ENCODE assay signal across 1 cellular context in the genomic region with DNA sequence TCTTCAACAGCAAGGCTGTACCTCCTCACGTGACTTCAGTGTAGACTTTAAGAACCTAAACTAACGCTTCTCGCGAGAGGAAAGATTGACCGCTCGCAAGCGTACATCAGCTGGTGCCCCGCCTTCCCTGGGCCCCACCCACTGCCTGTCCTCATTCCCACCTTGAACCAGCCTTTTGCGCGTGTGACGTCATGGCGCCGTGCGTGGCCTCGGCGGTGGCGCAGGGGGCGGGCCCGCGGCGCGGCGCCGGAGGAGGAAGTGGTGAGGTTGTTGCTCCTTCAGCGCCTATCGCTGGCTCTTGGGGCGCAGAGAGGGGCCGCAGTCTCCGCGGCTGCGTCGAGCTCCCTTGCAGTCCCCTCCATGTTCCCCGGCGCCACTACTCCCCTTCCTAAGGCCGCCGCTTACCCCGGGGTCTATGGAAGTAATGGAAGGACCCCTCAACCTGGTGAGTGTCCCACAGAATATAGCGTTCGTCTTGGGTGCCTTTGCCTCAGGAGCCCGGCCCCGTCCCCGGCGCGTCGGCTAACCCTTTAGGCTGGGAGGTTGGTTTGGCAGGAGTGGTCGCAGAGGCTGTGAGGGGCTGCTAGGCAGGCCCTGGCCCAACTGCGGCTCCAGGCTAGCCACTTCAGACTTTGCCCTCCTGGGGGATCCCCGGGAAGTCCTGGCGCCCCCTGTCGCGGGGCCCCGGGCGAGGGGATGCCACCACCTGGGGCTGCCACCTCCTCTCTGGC.
A peak's percentile ranks its signal among the peaks of the same experiment; 100 is the strongest.
TF ChIP-seq lines count a peak whose summit lies in the region.

A gene (plus strand): TSS at position 273 of the 731 bp plus-strand sequence. CDS start 143 bp downstream, at position 416.

TF ChIP-seq in GM12878, 131 proteins besides CTCF, POLR2A, EP300 and RAD21 (continued from another document and continues in another):
- TF ChIP-seq, protein P1, sequence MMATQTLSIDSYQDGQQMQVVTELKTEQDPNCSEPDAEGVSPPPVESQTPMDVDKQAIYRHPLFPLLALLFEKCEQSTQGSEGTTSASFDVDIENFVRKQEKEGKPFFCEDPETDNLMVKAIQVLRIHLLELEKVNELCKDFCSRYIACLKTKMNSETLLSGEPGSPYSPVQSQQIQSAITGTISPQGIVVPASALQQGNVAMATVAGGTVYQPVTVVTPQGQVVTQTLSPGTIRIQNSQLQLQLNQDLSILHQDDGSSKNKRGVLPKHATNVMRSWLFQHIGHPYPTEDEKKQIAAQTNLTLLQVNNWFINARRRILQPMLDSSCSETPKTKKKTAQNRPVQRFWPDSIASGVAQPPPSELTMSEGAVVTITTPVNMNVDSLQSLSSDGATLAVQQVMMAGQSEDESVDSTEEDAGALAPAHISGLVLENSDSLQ (IDR thresholded peaks at IDR 0.05) = peak; percentile 80
- TF ChIP-seq RBBP5 (conservative IDR thresholded peaks at IDR 0.05) (no peak), POLR2AphosphoS2 (IDR thresholded peaks at IDR 0.05; ENCODE audit: low read depth, low read length) (peak; percentile 97), CBX5 (IDR thresholded peaks at IDR 0.05; ENCODE audit: low read depth) (peak; percentile 88; the same call in 1 of the 2 replicates), SUPT20H (IDR thresholded peaks at IDR 0.05; ENCODE audit: borderline replicate concordance, control insufficient read depth, low read depth, low read length) (no peak), CREB1 (IDR thresholded peaks at IDR 0.05; ENCODE audit: low read depth) (peak; percentile 92), TARDBP (IDR thresholded peaks at IDR 0.05; ENCODE audit: borderline replicate concordance) (no peak), SPI1 (IDR thresholded peaks at IDR 0.05; ENCODE audit: borderline replicate concordance, insufficient read depth, low read depth, low read length) (peak; percentile 84), SMC3 (IDR thresholded peaks at IDR 0.05; ENCODE audit: borderline replicate concordance, low read length) (no peak), SMAD1 (IDR thresholded peaks at IDR 0.05; ENCODE audit: low read depth, partially characterized antibody) (peak; percentile 51), TAF1 (IDR thresholded peaks at IDR 0.05; ENCODE audit: borderline replicate concordance, low read depth, low read length) (peak; percentile 86), JUNB (IDR thresholded peaks at IDR 0.05) (no peak), IKZF1 (conservative IDR thresholded peaks at IDR 0.05) (peak; percentile 83), CHD2 (IDR thresholded peaks at IDR 0.05; ENCODE audit: borderline replicate concordance, low read depth, low read length) (peak; percentile 99), MYB (IDR thresholded peaks at IDR 0.05; ENCODE audit: borderline replicate concordance, low read depth, low read length) (no peak), SRF (IDR thresholded peaks at IDR 0.05; ENCODE audit: low read depth in 2 of 2, low read length in 2 of 2) (no peak), SUZ12 (IDR thresholded peaks at IDR 0.05; ENCODE audit: unreplicated experiment) (no peak), MEF2A (IDR thresholded peaks at IDR 0.05; ENCODE audit: insufficient read depth, low read depth, low read length) (no peak), RCOR1 (conservative IDR thresholded peaks at IDR 0.05; ENCODE audit: low read depth, low read length) (peak; percentile 80; the same call in 1 of the 2 replicates), CHD4 (IDR thresholded peaks at IDR 0.05) (no peak), MYC (IDR thresholded peaks at IDR 0.05; ENCODE audit: insufficient read depth, insufficient read length, insufficient replicate concordance, low read length, severe bottlenecking) (no peak), FOXK2 (IDR thresholded peaks at IDR 0.05) (no peak), SREBF2 (IDR thresholded peaks at IDR 0.05; ENCODE audit: low read length) (no peak), PAX8 (IDR thresholded peaks at IDR 0.05) (no peak), ASH2L (IDR thresholded peaks at IDR 0.05; ENCODE audit: borderline replicate concordance, low read depth) (no peak), EED (IDR thresholded peaks at IDR 0.05; ENCODE audit: low read depth) (peak; percentile 22; the same call in 1 of the 2 replicates)
- TF ChIP-seq, protein P2, sequence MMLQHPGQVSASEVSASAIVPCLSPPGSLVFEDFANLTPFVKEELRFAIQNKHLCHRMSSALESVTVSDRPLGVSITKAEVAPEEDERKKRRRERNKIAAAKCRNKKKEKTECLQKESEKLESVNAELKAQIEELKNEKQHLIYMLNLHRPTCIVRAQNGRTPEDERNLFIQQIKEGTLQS (IDR thresholded peaks at IDR 0.05; ENCODE audit: borderline replicate concordance, extremely low read depth, low read depth, low read length) = no peak
- TF ChIP-seq, protein P3, sequence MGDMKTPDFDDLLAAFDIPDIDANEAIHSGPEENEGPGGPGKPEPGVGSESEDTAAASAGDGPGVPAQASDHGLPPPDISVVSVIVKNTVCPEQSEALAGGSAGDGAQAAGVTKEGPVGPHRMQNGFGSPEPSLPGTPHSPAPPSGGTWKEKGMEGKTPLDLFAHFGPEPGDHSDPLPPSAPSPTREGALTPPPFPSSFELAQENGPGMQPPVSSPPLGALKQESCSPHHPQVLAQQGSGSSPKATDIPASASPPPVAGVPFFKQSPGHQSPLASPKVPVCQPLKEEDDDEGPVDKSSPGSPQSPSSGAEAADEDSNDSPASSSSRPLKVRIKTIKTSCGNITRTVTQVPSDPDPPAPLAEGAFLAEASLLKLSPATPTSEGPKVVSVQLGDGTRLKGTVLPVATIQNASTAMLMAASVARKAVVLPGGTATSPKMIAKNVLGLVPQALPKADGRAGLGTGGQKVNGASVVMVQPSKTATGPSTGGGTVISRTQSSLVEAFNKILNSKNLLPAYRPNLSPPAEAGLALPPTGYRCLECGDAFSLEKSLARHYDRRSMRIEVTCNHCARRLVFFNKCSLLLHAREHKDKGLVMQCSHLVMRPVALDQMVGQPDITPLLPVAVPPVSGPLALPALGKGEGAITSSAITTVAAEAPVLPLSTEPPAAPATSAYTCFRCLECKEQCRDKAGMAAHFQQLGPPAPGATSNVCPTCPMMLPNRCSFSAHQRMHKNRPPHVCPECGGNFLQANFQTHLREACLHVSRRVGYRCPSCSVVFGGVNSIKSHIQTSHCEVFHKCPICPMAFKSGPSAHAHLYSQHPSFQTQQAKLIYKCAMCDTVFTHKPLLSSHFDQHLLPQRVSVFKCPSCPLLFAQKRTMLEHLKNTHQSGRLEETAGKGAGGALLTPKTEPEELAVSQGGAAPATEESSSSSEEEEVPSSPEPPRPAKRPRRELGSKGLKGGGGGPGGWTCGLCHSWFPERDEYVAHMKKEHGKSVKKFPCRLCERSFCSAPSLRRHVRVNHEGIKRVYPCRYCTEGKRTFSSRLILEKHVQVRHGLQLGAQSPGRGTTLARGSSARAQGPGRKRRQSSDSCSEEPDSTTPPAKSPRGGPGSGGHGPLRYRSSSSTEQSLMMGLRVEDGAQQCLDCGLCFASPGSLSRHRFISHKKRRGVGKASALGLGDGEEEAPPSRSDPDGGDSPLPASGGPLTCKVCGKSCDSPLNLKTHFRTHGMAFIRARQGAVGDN (IDR thresholded peaks at IDR 0.05) = no peak; the same call in none of the 2 replicates
- TF ChIP-seq, protein P4, sequence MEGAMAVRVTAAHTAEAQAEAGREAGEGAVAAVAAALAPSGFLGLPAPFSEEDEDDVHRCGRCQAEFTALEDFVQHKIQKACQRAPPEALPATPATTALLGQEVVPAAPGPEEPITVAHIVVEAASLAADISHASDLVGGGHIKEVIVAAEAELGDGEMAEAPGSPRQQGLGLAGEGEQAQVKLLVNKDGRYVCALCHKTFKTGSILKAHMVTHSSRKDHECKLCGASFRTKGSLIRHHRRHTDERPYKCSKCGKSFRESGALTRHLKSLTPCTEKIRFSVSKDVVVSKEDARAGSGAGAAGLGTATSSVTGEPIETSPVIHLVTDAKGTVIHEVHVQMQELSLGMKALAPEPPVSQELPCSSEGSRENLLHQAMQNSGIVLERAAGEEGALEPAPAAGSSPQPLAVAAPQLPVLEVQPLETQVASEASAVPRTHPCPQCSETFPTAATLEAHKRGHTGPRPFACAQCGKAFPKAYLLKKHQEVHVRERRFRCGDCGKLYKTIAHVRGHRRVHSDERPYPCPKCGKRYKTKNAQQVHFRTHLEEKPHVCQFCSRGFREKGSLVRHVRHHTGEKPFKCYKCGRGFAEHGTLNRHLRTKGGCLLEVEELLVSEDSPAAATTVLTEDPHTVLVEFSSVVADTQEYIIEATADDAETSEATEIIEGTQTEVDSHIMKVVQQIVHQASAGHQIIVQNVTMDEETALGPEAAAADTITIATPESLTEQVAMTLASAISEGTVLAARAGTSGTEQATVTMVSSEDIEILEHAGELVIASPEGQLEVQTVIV (IDR thresholded peaks at IDR 0.05; ENCODE audit: borderline replicate concordance, partially characterized antibody) = no peak
- TF ChIP-seq, protein P5, sequence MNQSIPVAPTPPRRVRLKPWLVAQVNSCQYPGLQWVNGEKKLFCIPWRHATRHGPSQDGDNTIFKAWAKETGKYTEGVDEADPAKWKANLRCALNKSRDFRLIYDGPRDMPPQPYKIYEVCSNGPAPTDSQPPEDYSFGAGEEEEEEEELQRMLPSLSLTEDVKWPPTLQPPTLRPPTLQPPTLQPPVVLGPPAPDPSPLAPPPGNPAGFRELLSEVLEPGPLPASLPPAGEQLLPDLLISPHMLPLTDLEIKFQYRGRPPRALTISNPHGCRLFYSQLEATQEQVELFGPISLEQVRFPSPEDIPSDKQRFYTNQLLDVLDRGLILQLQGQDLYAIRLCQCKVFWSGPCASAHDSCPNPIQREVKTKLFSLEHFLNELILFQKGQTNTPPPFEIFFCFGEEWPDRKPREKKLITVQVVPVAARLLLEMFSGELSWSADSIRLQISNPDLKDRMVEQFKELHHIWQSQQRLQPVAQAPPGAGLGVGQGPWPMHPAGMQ (IDR thresholded peaks at IDR 0.05; ENCODE audit: borderline replicate concordance) = peak; percentile 68
- TF ChIP-seq, protein P6, sequence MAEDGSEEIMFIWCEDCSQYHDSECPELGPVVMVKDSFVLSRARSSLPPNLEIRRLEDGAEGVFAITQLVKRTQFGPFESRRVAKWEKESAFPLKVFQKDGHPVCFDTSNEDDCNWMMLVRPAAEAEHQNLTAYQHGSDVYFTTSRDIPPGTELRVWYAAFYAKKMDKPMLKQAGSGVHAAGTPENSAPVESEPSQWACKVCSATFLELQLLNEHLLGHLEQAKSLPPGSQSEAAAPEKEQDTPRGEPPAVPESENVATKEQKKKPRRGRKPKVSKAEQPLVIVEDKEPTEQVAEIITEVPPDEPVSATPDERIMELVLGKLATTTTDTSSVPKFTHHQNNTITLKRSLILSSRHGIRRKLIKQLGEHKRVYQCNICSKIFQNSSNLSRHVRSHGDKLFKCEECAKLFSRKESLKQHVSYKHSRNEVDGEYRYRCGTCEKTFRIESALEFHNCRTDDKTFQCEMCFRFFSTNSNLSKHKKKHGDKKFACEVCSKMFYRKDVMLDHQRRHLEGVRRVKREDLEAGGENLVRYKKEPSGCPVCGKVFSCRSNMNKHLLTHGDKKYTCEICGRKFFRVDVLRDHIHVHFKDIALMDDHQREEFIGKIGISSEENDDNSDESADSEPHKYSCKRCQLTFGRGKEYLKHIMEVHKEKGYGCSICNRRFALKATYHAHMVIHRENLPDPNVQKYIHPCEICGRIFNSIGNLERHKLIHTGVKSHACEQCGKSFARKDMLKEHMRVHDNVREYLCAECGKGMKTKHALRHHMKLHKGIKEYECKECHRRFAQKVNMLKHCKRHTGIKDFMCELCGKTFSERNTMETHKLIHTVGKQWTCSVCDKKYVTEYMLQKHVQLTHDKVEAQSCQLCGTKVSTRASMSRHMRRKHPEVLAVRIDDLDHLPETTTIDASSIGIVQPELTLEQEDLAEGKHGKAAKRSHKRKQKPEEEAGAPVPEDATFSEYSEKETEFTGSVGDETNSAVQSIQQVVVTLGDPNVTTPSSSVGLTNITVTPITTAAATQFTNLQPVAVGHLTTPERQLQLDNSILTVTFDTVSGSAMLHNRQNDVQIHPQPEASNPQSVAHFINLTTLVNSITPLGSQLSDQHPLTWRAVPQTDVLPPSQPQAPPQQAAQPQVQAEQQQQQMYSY (CRISPR knock-in tag; IDR thresholded peaks at IDR 0.05) = no peak
- TF ChIP-seq, protein P7, sequence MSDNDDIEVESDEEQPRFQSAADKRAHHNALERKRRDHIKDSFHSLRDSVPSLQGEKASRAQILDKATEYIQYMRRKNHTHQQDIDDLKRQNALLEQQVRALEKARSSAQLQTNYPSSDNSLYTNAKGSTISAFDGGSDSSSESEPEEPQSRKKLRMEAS (IDR thresholded peaks at IDR 0.05; ENCODE audit: low read depth, low read length) = peak; percentile 90; the same call in 1 of the 2 replicates
- TF ChIP-seq, protein P8, sequence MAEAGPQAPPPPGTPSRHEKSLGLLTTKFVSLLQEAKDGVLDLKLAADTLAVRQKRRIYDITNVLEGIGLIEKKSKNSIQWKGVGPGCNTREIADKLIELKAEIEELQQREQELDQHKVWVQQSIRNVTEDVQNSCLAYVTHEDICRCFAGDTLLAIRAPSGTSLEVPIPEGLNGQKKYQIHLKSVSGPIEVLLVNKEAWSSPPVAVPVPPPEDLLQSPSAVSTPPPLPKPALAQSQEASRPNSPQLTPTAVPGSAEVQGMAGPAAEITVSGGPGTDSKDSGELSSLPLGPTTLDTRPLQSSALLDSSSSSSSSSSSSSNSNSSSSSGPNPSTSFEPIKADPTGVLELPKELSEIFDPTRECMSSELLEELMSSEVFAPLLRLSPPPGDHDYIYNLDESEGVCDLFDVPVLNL (IDR thresholded peaks at IDR 0.05; ENCODE audit: low read depth, low read length) = no peak
- TF ChIP-seq, protein P9, sequence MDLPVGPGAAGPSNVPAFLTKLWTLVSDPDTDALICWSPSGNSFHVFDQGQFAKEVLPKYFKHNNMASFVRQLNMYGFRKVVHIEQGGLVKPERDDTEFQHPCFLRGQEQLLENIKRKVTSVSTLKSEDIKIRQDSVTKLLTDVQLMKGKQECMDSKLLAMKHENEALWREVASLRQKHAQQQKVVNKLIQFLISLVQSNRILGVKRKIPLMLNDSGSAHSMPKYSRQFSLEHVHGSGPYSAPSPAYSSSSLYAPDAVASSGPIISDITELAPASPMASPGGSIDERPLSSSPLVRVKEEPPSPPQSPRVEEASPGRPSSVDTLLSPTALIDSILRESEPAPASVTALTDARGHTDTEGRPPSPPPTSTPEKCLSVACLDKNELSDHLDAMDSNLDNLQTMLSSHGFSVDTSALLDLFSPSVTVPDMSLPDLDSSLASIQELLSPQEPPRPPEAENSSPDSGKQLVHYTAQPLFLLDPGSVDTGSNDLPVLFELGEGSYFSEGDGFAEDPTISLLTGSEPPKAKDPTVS (IDR thresholded peaks at IDR 0.05; ENCODE audit: low read depth, low read length) = no peak
- TF ChIP-seq, protein P10, sequence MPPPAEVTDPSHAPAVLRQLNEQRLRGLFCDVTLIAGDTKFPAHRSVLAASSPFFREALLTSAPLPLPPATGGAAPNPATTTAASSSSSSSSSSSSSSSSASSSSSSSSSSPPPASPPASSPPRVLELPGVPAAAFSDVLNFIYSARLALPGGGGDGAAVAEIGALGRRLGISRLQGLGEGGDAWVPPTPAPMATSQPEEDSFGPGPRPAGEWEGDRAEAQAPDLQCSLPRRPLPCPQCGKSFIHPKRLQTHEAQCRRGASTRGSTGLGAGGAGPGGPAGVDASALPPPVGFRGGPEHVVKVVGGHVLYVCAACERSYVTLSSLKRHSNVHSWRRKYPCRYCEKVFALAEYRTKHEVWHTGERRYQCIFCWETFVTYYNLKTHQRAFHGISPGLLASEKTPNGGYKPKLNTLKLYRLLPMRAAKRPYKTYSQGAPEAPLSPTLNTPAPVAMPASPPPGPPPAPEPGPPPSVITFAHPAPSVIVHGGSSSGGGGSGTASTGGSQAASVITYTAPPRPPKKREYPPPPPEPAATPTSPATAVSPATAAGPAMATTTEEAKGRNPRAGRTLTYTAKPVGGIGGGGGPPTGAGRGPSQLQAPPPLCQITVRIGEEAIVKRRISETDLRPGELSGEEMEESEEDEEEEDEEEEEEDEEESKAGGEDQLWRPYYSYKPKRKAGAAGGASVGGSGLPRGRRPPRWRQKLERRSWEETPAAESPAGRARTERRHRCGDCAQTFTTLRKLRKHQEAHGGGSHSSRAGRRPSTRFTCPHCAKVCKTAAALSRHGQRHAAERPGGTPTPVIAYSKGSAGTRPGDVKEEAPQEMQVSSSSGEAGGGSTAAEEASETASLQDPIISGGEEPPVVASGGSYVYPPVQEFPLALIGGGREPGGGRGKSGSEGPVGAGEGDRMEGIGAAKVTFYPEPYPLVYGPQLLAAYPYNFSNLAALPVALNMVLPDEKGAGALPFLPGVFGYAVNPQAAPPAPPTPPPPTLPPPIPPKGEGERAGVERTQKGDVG (CRISPR knock-in tag; IDR thresholded peaks at IDR 0.05) = no peak
